1 cellular context compared by ENCODE assay signal in the genomic region with DNA sequence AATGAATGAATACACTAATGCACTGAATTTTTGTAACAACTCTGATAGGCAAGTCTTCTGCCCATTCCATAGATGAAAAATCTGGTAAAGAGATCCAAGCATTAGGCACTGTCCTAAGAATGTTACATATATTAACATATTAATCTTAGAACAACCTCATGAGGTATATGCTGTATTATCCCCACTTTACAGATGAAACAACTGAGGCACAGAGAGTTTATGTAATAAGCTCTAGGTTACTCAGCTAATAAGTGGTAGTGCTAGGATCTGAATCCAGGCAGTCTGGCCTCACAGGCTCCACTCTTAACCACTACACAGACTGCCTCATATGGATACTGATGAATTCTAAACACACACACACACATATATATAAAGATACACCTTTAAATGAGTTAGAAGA.
TF ChIP-seq lines count a peak whose summit lies in the region.

No MANE protein-coding gene starts in this region.

TF ChIP-seq in K562, 482 proteins besides CTCF, POLR2A, EP300 and RAD21:
- no peak for TF ChIP-seq RBM14 (IDR thresholded peaks at IDR 0.05; ENCODE audit: borderline replicate concordance, insufficient read depth, low read depth, low read length)
- TF ChIP-seq KDM1A (IDR thresholded peaks at IDR 0.05), result peak in 1 of 2 experiments; percentile 53; a peak in 1 of 4 replicates
- no peak for TF ChIP-seq RAD51 (IDR thresholded peaks at IDR 0.05; ENCODE audit: borderline replicate concordance, low read depth)
- TF ChIP-seq KAT8 (IDR thresholded peaks at IDR 0.05; ENCODE audit: low read depth), result no peak
- TF ChIP-seq RB1 (IDR thresholded peaks at IDR 0.05; ENCODE audit: low read depth), result no peak
- TF ChIP-seq, protein P1, sequence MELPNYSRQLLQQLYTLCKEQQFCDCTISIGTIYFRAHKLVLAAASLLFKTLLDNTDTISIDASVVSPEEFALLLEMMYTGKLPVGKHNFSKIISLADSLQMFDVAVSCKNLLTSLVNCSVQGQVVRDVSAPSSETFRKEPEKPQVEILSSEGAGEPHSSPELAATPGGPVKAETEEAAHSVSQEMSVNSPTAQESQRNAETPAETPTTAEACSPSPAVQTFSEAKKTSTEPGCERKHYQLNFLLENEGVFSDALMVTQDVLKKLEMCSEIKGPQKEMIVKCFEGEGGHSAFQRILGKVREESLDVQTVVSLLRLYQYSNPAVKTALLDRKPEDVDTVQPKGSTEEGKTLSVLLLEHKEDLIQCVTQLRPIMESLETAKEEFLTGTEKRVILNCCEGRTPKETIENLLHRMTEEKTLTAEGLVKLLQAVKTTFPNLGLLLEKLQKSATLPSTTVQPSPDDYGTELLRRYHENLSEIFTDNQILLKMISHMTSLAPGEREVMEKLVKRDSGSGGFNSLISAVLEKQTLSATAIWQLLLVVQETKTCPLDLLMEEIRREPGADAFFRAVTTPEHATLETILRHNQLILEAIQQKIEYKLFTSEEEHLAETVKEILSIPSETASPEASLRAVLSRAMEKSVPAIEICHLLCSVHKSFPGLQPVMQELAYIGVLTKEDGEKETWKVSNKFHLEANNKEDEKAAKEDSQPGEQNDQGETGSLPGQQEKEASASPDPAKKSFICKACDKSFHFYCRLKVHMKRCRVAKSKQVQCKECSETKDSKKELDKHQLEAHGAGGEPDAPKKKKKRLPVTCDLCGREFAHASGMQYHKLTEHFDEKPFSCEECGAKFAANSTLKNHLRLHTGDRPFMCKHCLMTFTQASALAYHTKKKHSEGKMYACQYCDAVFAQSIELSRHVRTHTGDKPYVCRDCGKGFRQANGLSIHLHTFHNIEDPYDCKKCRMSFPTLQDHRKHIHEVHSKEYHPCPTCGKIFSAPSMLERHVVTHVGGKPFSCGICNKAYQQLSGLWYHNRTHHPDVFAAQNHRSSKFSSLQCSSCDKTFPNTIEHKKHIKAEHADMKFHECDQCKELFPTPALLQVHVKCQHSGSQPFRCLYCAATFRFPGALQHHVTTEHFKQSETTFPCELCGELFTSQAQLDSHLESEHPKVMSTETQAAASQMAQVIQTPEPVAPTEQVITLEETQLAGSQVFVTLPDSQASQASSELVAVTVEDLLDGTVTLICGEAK (IDR thresholded peaks at IDR 0.05), result no peak
- TF ChIP-seq, protein P1 (CRISPR knock-in tag; IDR thresholded peaks at IDR 0.05), result no peak
- no peak for TF ChIP-seq KLF10 (CRISPR knock-in tag; IDR thresholded peaks at IDR 0.05)
- TF ChIP-seq ATF4 (CRISPR knock-in tag; IDR thresholded peaks at IDR 0.05), result no peak
- TF ChIP-seq CUX1 (CRISPR knock-in tag; IDR thresholded peaks at IDR 0.05), result no peak
- no peak for TF ChIP-seq ETS1 (conservative IDR thresholded peaks at IDR 0.05; ENCODE audit: control insufficient read depth, low read depth, low read length)
- TF ChIP-seq SIN3A (IDR thresholded peaks at IDR 0.05; ENCODE audit: borderline replicate concordance in 2 of 2, control insufficient read depth in 1 of 2, low read depth in 2 of 2, low read length in 2 of 2), result no peak
- TF ChIP-seq HDAC2 (IDR thresholded peaks at IDR 0.05), result peak; percentile 25; the same call in 1 of the 2 replicates
- no peak for TF ChIP-seq MEF2D (tag; conservative IDR thresholded peaks at IDR 0.05; ENCODE audit: low read depth)
- TF ChIP-seq ADNP (tag; IDR thresholded peaks at IDR 0.05), result 0 out of 2 replicates have a peak, but pooled peaks have one; percentile 13
- TF ChIP-seq BACH1 (tag; IDR thresholded peaks at IDR 0.05), result no peak
- TF ChIP-seq ZNF589 (CRISPR knock-in tag; IDR thresholded peaks at IDR 0.05; ENCODE audit: low read depth), result no peak
- TF ChIP-seq BRF1 (IDR thresholded peaks at IDR 0.05; ENCODE audit: borderline replicate concordance, extremely low read depth, insufficient read length), result no peak
- no peak for TF ChIP-seq TAF7 (tag; IDR thresholded peaks at IDR 0.05)
- no peak for TF ChIP-seq KLF1 (tag; IDR thresholded peaks at IDR 0.05)
- no peak for TF ChIP-seq IFI16 (CRISPR knock-in tag; IDR thresholded peaks at IDR 0.05)
- TF ChIP-seq RBM25 (IDR thresholded peaks at IDR 0.05; ENCODE audit: low read depth, low read length, severe bottlenecking), result peak; percentile 96
- TF ChIP-seq ZNF384 (IDR thresholded peaks at IDR 0.05; ENCODE audit: low read depth, low read length), result no peak
- no peak for TF ChIP-seq ZNF277 (CRISPR knock-in tag; IDR thresholded peaks at IDR 0.05; ENCODE audit: borderline replicate concordance)
- TF ChIP-seq BCOR (IDR thresholded peaks at IDR 0.05), result peak; percentile 82
- 0 out of 2 replicates have a peak, but pooled peaks have one; percentile 16 for TF ChIP-seq SMARCA5 (IDR thresholded peaks at IDR 0.05)
- no peak for TF ChIP-seq ILK (tag; IDR thresholded peaks at IDR 0.05; ENCODE audit: borderline replicate concordance, low read depth)
- TF ChIP-seq MNT (conservative IDR thresholded peaks at IDR 0.05), result no peak
- no peak for TF ChIP-seq PREB (CRISPR knock-in tag; IDR thresholded peaks at IDR 0.05)
- TF ChIP-seq KDM5B (IDR thresholded peaks at IDR 0.05; ENCODE audit: insufficient replicate concordance, low read depth, low read length), result no peak
- TF ChIP-seq SMC3 (conservative IDR thresholded peaks at IDR 0.05; ENCODE audit: insufficient read depth, low read depth, low read length), result no peak
- TF ChIP-seq ZNF583 (CRISPR knock-in tag; IDR thresholded peaks at IDR 0.05), result no peak
- 0 out of 2 replicates have a peak, but pooled peaks have one; percentile 11 for TF ChIP-seq PHF8 (IDR thresholded peaks at IDR 0.05; ENCODE audit: borderline replicate concordance, low read length)
- no peak for TF ChIP-seq MYC (IDR thresholded peaks at IDR 0.05; ENCODE audit: low read depth, low read length)
- TF ChIP-seq MYC (CRISPR knock-in tag; IDR thresholded peaks at IDR 0.05; ENCODE audit: borderline replicate concordance, low read depth), result no peak
- no peak for TF ChIP-seq MAFF (IDR thresholded peaks at IDR 0.05; ENCODE audit: low read length)
- TF ChIP-seq CREB5 (CRISPR knock-in tag; IDR thresholded peaks at IDR 0.05), result no peak
- TF ChIP-seq ARHGAP35 (IDR thresholded peaks at IDR 0.05; ENCODE audit: partially characterized antibody), result no peak
